ENCODE assay signal across 1 cellular context in genomic region chr11:834371-835316, GRCh38.
A peak's percentile ranks its signal among the peaks of the same experiment; 100 is the strongest.
TF ChIP-seq lines count a peak whose summit lies in the region.

No MANE protein-coding gene starts in this region.

TF ChIP-seq in SK-N-SH, 30 proteins besides CTCF, POLR2A, EP300 and RAD21 (continued from another document):
- TF ChIP-seq PBX3 (IDR thresholded peaks at IDR 0.05) (peak; percentile 69), SMC3 (IDR thresholded peaks at IDR 0.05; ENCODE audit: low read depth, low read length) (no peak), MXI1 (IDR thresholded peaks at IDR 0.05; ENCODE audit: low read depth, low read length) (no peak), NFIC (IDR thresholded peaks at IDR 0.05; ENCODE audit: borderline replicate concordance) (peak; percentile 79), RFX5 (IDR thresholded peaks at IDR 0.05; ENCODE audit: low read length) (no peak), MEF2A (IDR thresholded peaks at IDR 0.05; ENCODE audit: borderline replicate concordance, low read depth) (no peak), FOXM1 (IDR thresholded peaks at IDR 0.05; ENCODE audit: low read depth) (no peak), TAF1 (IDR thresholded peaks at IDR 0.05; ENCODE audit: borderline replicate concordance, low read depth, low read length) (no peak), YY1 (IDR thresholded peaks at IDR 0.05; ENCODE audit: low read depth) (peak; percentile 78; the same call in 1 of the 2 replicates), REST (IDR thresholded peaks at IDR 0.05; ENCODE audit: low read depth, low read length) (peak; percentile 73), POLR2AphosphoS5 (IDR thresholded peaks at IDR 0.05; ENCODE audit: low read depth, low read length) (peak; percentile 64), RXRA (IDR thresholded peaks at IDR 0.05; ENCODE audit: borderline replicate concordance, low read depth) (peak; percentile 89; the same call in 1 of the 2 replicates), NRF1 (IDR thresholded peaks at IDR 0.05; ENCODE audit: low read depth, low read length) (no peak), GATA2 (CRISPR knock-in tag; IDR thresholded peaks at IDR 0.05) (no peak)
- TF ChIP-seq, protein P1, sequence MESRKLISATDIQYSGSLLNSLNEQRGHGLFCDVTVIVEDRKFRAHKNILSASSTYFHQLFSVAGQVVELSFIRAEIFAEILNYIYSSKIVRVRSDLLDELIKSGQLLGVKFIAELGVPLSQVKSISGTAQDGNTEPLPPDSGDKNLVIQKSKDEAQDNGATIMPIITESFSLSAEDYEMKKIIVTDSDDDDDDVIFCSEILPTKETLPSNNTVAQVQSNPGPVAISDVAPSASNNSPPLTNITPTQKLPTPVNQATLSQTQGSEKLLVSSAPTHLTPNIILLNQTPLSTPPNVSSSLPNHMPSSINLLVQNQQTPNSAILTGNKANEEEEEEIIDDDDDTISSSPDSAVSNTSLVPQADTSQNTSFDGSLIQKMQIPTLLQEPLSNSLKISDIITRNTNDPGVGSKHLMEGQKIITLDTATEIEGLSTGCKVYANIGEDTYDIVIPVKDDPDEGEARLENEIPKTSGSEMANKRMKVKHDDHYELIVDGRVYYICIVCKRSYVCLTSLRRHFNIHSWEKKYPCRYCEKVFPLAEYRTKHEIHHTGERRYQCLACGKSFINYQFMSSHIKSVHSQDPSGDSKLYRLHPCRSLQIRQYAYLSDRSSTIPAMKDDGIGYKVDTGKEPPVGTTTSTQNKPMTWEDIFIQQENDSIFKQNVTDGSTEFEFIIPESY (IDR thresholded peaks at IDR 0.05; ENCODE audit: borderline replicate concordance, low read depth): peak; percentile 70; the same call in 1 of the 2 replicates
